Comparison of ENCODE assay signal across 20 cellular contexts in the genomic region with DNA sequence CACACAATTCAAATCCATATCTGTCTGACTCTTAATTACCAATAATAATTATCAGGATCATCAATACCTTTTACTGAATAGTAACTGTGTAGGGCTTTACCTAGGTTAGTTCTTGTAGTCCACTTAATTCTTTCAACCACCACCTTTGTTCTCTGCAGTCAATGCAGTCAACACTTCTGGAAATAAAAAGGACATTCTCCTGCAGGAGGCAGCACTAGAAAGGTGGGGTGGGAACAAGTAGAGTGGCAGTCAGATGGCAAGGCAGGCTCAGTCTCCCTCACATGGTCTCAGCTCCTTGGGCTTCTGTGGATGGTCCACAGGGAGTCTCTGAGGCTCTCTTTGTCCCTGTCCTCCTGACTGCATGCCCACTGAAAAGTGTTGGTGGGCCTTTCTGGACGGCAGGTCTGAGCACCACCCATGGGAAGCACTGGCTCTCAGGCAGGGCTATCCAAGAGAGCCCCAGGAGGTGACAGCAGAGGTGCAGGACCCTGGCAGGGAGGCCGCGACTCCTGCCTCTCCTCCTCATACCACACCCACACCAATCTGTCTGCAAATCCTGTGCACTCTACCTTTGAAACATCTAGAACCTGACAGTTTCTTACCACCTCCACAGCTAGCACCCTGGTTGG.
DNase-seq lines count a peak whose midpoint lies in the region; TF ChIP-seq lines count a peak whose summit lies in the region.
"Had no signal": no experiment of that assay in that cellular context is flagged by ENCODE, and none has a peak within 500 bp of the region (broad histone marks: within the 10 kb centered on the region; RNA-seq: fewer than 3 reads in every experiment).

No MANE protein-coding gene starts in this region.

- H3K9me3 ChIP-seq in right atrium auricular region (peaks cover 0 to 30% of the 10 kb centered on the region in 2 donors), endodermal cell (ENCODE audit: control insufficient read depth, low read length) (peaks cover 11% of the 10 kb centered on the region), neuronal stem cell (replicated peaks in 1 of 2; ENCODE audit: control insufficient read depth in 2 of 2, insufficient read depth in 1 of 2, low read depth in 1 of 2, low read length in 2 of 2) (peaks cover 3 to 6% of the 10 kb centered on the region in 2 donors)

- H3K4ac ChIP-seq in neuronal stem cell (ENCODE audit: low read length) = no peak overlapping the region

- H3K4me3 ChIP-seq in right atrium auricular region (no peak overlapping the region), endodermal cell (ENCODE audit: low read length) (no peak overlapping the region), neuronal stem cell (ENCODE audit: low read length in 2 of 2) (no peak overlapping the region)
- H3K4me3 ChIP-seq: BLaER1 treated with 17β-estradiol and CSF1 and Interleukin-3, amounts not matched to agents 10 nM and 100 nM; GM12878; GM23248 had no signal

- H3K27me3 Mint-ChIP-seq in endodermal cell (ENCODE audit: insufficient read depth) = peaks cover 22% of the 10 kb centered on the region

- no peak overlapping the region for H3K23ac ChIP-seq in neuronal stem cell (ENCODE audit: low read depth, low read length, poor library complexity)

- H3K27ac ChIP-seq in right atrium auricular region = no peak overlapping the region
- no peak overlapping the region for H3K27ac ChIP-seq in endodermal cell (ENCODE audit: low read depth, low read length)
- H3K27ac ChIP-seq in neuronal stem cell (replicated peaks; ENCODE audit: low read length) = no peak overlapping the region
- H3K27ac ChIP-seq: BLaER1 treated with 17β-estradiol and CSF1 and Interleukin-3, amounts not matched to agents 10 nM and 100 nM; GM23248; HL-60; RWPE1 had no signal

- H3K4me1 ChIP-seq in right atrium auricular region (no peaks in the 10 kb centered on the region), endodermal cell (ENCODE audit: control insufficient read depth, insufficient read depth, low read length) (no peaks in the 10 kb centered on the region), neuronal stem cell (ENCODE audit: control insufficient read depth in 2 of 2, insufficient read depth in 1 of 2, low read depth in 1 of 2, low read length in 2 of 2) (peaks cover 0 to 12% of the 10 kb centered on the region in 2 donors)

- DNase-seq in right atrium auricular region (ENCODE audit: low spot score) = peak; percentile 13
- no peak for DNase-seq in cardiac septum (ENCODE audit: low spot score)
- peak; percentile 47 for DNase-seq in endodermal cell
- no peak for DNase-seq in neuronal stem cell (ENCODE audit: low spot score)
- peak; percentile 24 for DNase-seq in ureter (ENCODE audit: low spot score)
- no peak for DNase-seq in retina
- DNase-seq in NCI-H82 (lab: John Stamatoyannopoulos, UW) = no peak
- no peak for DNase-seq in NCI-H774 (lab: John Stamatoyannopoulos, UW)
- DNase-seq: CD8-positive, alpha-beta memory T cell; DND-41; GM23248; MV-4-11; NCI-H1417; NCI-H187 treated with DMSO at 0.1 percent for 48 hours; NCI-H446 had no signal

- H3K9ac ChIP-seq in endodermal cell (ENCODE audit: extremely low read depth, low read length, poor library complexity, severe bottlenecking) = no peak overlapping the region
- H3K9ac ChIP-seq in neuronal stem cell (ENCODE audit: low read depth, low read length, poor library complexity) = no peak overlapping the region
- H3K9ac ChIP-seq: BLaER1 treated with 17β-estradiol and CSF1 and Interleukin-3, amounts not matched to agents 10 nM and 100 nM; GM23248 had no signal

- H3K79me1 ChIP-seq in neuronal stem cell (ENCODE audit: low read depth, low read length) = no peaks in the 10 kb centered on the region

- H2BK120ac ChIP-seq in neuronal stem cell (ENCODE audit: low read depth, low read length) = no peak overlapping the region

- no peak overlapping the region for H4K91ac ChIP-seq in neuronal stem cell (ENCODE audit: low read depth, low read length, poor library complexity)

- peak overlapping the region; percentile 82 for H2BK15ac ChIP-seq in neuronal stem cell (ENCODE audit: low read length)

- no peak overlapping the region for H3K27ac Mint-ChIP-seq in endodermal cell
- H3K27ac Mint-ChIP-seq: CD8-positive, alpha-beta memory T cell; IgD-negative memory B cell had no signal

- H3K27me3 ChIP-seq in right atrium auricular region = no peaks in the 10 kb centered on the region
- peaks cover 4% of the 10 kb centered on the region for H3K27me3 ChIP-seq in endodermal cell (ENCODE audit: control insufficient read depth, insufficient read depth, low read length, poor library complexity, severe bottlenecking)
- H3K27me3 ChIP-seq in neuronal stem cell (ENCODE audit: control insufficient read depth in 3 of 3, insufficient read depth in 3 of 3, low read depth in 1 of 3, low read length in 3 of 3) = no peaks in the 10 kb centered on the region
- H3K27me3 ChIP-seq: BLaER1 treated with 17β-estradiol and CSF1 and Interleukin-3, amounts not matched to agents 10 nM and 100 nM had no signal

- intact Hi-C loops in cardiac septum (cut with DNase I) = no loop called here

- H3K4me3 Mint-ChIP-seq in endodermal cell = no peak overlapping the region
- H3K4me3 Mint-ChIP-seq: CD8-positive, alpha-beta memory T cell; IgD-negative memory B cell had no signal

- H3K14ac ChIP-seq in neuronal stem cell (ENCODE audit: low read length) = no peak overlapping the region

- H2BK12ac ChIP-seq in neuronal stem cell (ENCODE audit: low read length) = peak overlapping the region; percentile 7

- no peak overlapping the region for H3K4me2 ChIP-seq in neuronal stem cell (ENCODE audit: insufficient read depth, low read length, poor library complexity, severe bottlenecking)

- H2BK5ac ChIP-seq in neuronal stem cell (ENCODE audit: low read length) = no peak overlapping the region

- peak overlapping the region; percentile 9 for H2AK5ac ChIP-seq in neuronal stem cell (ENCODE audit: low read depth, low read length)

- H3K4me1 Mint-ChIP-seq in endodermal cell = no peaks in the 10 kb centered on the region
- H3K4me1 Mint-ChIP-seq: CD8-positive, alpha-beta memory T cell had no signal

- H4K8ac ChIP-seq in neuronal stem cell (ENCODE audit: low read depth, low read length) = no peak overlapping the region

- TF ChIP-seq CTCF in right atrium auricular region (IDR thresholded peaks at IDR 0.05) (no peak), endodermal cell (conservative IDR thresholded peaks at IDR 0.05) (peak; percentile 61)

- no peak overlapping the region for H3K18ac ChIP-seq in neuronal stem cell (ENCODE audit: low read length)

- H3K36me3 ChIP-seq in right atrium auricular region = no peaks in the 10 kb centered on the region
- no peaks in the 10 kb centered on the region for H3K36me3 ChIP-seq in endodermal cell (ENCODE audit: control insufficient read depth, insufficient read depth, low read length)
- H3K36me3 ChIP-seq in neuronal stem cell (replicated peaks in 1 of 2; ENCODE audit: control insufficient read depth in 2 of 2, insufficient read depth in 2 of 2, low read length in 2 of 2) = no peaks in the 10 kb centered on the region
- H3K36me3 ChIP-seq: BLaER1 treated with 17β-estradiol and CSF1 and Interleukin-3, amounts not matched to agents 10 nM and 100 nM had no signal

- no peak overlapping the region for H2AFZ ChIP-seq in neuronal stem cell (ENCODE audit: low read length)
- H2AFZ ChIP-seq: GM23248 had no signal

- peaks cover 12% of the 10 kb centered on the region for H3K9me3 Mint-ChIP-seq in endodermal cell

- WGBS in endodermal cell (ENCODE audit: insufficient coverage in 1 of 2, insufficient read length in 1 of 2), 2 experiments = 92 to 100% methylated on average over 2 to 3 of the region's 3 CpGs
- no CpG with 5 or more reads among the region's 3 CpGs for WGBS in neuronal stem cell (ENCODE audit: extremely low coverage in 2 of 2, insufficient read length in 2 of 2, insufficient replicate concordance in 1 of 2), 2 donors

- no peaks in the 10 kb centered on the region for H3K36me3 Mint-ChIP-seq in endodermal cell (ENCODE audit: low read depth)

Comparison
In these comparisons a context has a peak if more than half of its experiments do, and no peak if none do; other contexts are left out.
1. DNase-seq: peak in right atrium auricular region (single experiment), endodermal cell (single experiment) and ureter (single experiment); none in cardiac septum (single experiment), neuronal stem cell (single experiment), retina (single experiment), NCI-H82 (single experiment) and NCI-H774 (single experiment).